ENCODE assay signal across 8 cellular contexts in genomic region chr14:67619446-67620216, GRCh38.
A peak's percentile ranks its signal among the peaks of the same experiment; 100 is the strongest.
DNase-seq lines count a peak whose midpoint lies in the region; ATAC-seq lines count a peak whose summit lies in the region.

TSS of gene ARG2 (plus strand) at chr14:67619920. CDS start at chr14:67619978, 58 bp downstream.

- peaks cover 24% of the 10 kb centered on the region for H3K4me1 Mint-ChIP-seq in central memory CD8-positive, alpha-beta T cell

- DNase-seq in AG08395 (ENCODE audit: low spot score) (peak; percentile 91), NCI-H2227 treated with DMSO at 0.1 percent for 48 hours (lab: John Stamatoyannopoulos, UW) (peak; percentile 88), iris pigment epithelial cell (ENCODE audit: low read depth) (peak; percentile 92)
- peak; percentile 89 to 95 (median 91) for DNase-seq in activated CD4-positive, CD25-positive, alpha-beta regulatory T cell (lab: John Stamatoyannopoulos, UW)
- peak; percentile 93 to 96 for DNase-seq in central memory CD8-positive, alpha-beta T cell (ENCODE audit: low spot score in 2 of 2)
- DNase-seq in stimulated activated CD4-positive, alpha-beta T cell treated with anti-CD3 and anti-CD28 coated beads, Interleukin-12 subunit alpha, Interleukin-12 subunit beta, amount 100 ng/mL, for 4 hours: peak; percentile 98

- ATAC-seq in GM18909 (IDR thresholded peaks at IDR 0.05; ENCODE audit: poor library complexity, unreplicated experiment) (peak; percentile 93), HG03175 (IDR thresholded peaks at IDR 0.05; ENCODE audit: unreplicated experiment) (peak; percentile 91)
- ATAC-seq in central memory CD8-positive, alpha-beta T cell (replicated peaks; ENCODE audit: extremely low read depth, poor library complexity, severe bottlenecking): peak; percentile 91

- H3K27ac Mint-ChIP-seq in central memory CD8-positive, alpha-beta T cell (ENCODE audit: low read depth): peak within 1 kb of the TSS; percentile 97

- peak within 1 kb of the TSS; percentile 86 for H3K4me3 Mint-ChIP-seq in central memory CD8-positive, alpha-beta T cell

- H3K36me3 Mint-ChIP-seq in central memory CD8-positive, alpha-beta T cell (ENCODE audit: insufficient read depth): peaks cover 13% of the 10 kb centered on the region

- H3K27me3 Mint-ChIP-seq in central memory CD8-positive, alpha-beta T cell: peaks cover 19% of the 10 kb centered on the region

- H3K9me3 Mint-ChIP-seq in central memory CD8-positive, alpha-beta T cell: no peaks in the 10 kb centered on the region

Comparison
In these comparisons a context has a peak if more than half of its experiments do, and no peak if none do; other contexts are left out.
1. Peak in every context shown above with its lines: DNase-seq and ATAC-seq.